Comparison of ENCODE assay signal across 8 cellular contexts in the genomic region with DNA sequence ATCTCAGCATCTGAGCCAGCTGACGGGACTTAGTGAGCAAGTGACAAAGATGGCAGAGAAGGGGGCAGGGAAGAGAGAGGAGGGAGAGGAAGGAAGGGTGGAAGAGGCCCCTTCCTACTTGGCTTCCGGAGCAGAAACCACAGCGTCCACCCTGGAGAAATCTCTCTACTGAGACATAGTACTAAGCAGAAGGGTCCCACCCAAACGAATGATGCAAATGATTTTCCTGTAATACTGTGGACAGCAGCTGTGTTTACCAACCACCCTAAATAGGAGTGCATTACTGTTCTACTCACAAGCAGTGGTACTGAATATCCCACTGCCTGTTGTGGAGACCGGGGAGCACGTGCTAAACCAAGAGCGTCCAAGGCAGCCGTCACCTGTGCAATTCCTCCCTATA. TPM values are rescaled to one million over a fixed set of nuclear protein-coding genes. Genes with fewer than 3 reads are reported as not detected.
A peak's percentile ranks its signal among the peaks of the same experiment; 100 is the strongest.
DNase-seq lines count a peak whose midpoint lies in the region; ATAC-seq, FAIRE-seq and TF ChIP-seq lines count a peak whose summit lies in the region.

No MANE protein-coding gene starts in this region.

- peak; percentile 51 for DNase-seq in MM.1S
- peak; percentile 77 for DNase-seq in cardiac septum (ENCODE audit: low spot score)
- DNase-seq in HTR-8/SVneo (ENCODE audit: insufficient read length, low spot score), result no peak
- DNase-seq in midbrain (lab: John Stamatoyannopoulos, UW), result no peak
- DNase-seq in stimulated activated naive CD4-positive, alpha-beta T cell (lab: John Stamatoyannopoulos, UW), result no peak
- no peak for DNase-seq in NCI-H510A treated with DMSO at 0.1 percent for 48 hours (lab: John Stamatoyannopoulos, UW)

- H3K9me3 ChIP-seq in DOHH2 (ENCODE audit: control insufficient read depth, insufficient read depth, low read length) (no peaks in the 10 kb centered on the region), MM.1S (replicated peaks; ENCODE audit: insufficient read depth, low read length) (no peaks in the 10 kb centered on the region)

- no peaks in the 10 kb centered on the region for H3F3A ChIP-seq in DOHH2 (ENCODE audit: control insufficient read depth, insufficient read depth)
- H3F3A ChIP-seq in MM.1S (ENCODE audit: insufficient read depth, low read length), result 0 out of 2 replicates have a peak, but pooled peaks cover 3% of the 10 kb centered on the region

- no peaks in the 10 kb centered on the region for H3K27me3 ChIP-seq in DOHH2 (ENCODE audit: control insufficient read depth, low read length)
- no peaks in the 10 kb centered on the region for H3K27me3 ChIP-seq in MM.1S (replicated peaks; ENCODE audit: insufficient read depth, low read length)

- H3K36me3 ChIP-seq in DOHH2 (ENCODE audit: control insufficient read depth, low read length) (no peaks in the 10 kb centered on the region), MM.1S (replicated peaks; ENCODE audit: insufficient read depth, low read length) (no peaks in the 10 kb centered on the region)

- peak overlapping the region; percentile 12; the same call in 1 of the 2 replicates for H2AFZ ChIP-seq in MM.1S (ENCODE audit: low read length)

- H3K4me2 ChIP-seq in DOHH2 (ENCODE audit: low read length), result peak overlapping the region; percentile 12
- peak overlapping the region; percentile 47 for H3K4me2 ChIP-seq in MM.1S (ENCODE audit: low read depth, low read length)

- H3K9me2 ChIP-seq in DOHH2 (replicated peaks; ENCODE audit: control insufficient read depth, low read length), result no peaks in the 10 kb centered on the region
- H3K9me2 ChIP-seq in MM.1S (replicated peaks; ENCODE audit: insufficient read depth, low read length), result no peaks in the 10 kb centered on the region

- H3K79me2 ChIP-seq in DOHH2 (ENCODE audit: control insufficient read depth, low read length) (no peaks in the 10 kb centered on the region), MM.1S (ENCODE audit: low read length) (no peaks in the 10 kb centered on the region)

- no peak overlapping the region for H3K9ac ChIP-seq in MM.1S (ENCODE audit: low read length)

- no peak for FAIRE-seq in HTR-8/SVneo (lab: Jason Lieb, UNC)

- H3K4me1 ChIP-seq in DOHH2 (ENCODE audit: control insufficient read depth, low read length) (peaks cover 14% of the 10 kb centered on the region), MM.1S (ENCODE audit: low read length) (0 out of 2 replicates have a peak, but pooled peaks cover 4% of the 10 kb centered on the region)

- TF ChIP-seq CTCF in DOHH2 (IDR thresholded peaks at IDR 0.05; ENCODE audit: low read depth, low read length, poor library complexity, severe bottlenecking), result no peak
- no peak for TF ChIP-seq CTCF in MM.1S (IDR thresholded peaks at IDR 0.05; ENCODE audit: low read length)

- H3K4me3 ChIP-seq in DOHH2 (ENCODE audit: low read length), result no peak overlapping the region
- peak overlapping the region; percentile 11; the same call in 1 of the 2 replicates for H3K4me3 ChIP-seq in MM.1S (ENCODE audit: low read length)

- no peak overlapping the region for H3K27ac ChIP-seq in DOHH2 (ENCODE audit: low read depth, low read length)
- H3K27ac ChIP-seq in MM.1S (ENCODE audit: low read length), result peak overlapping the region; percentile 47; the same call in 1 of the 2 replicates

- intact Hi-C loops in cardiac septum (cut with DNase I), result no loop called here

- peak; percentile 75 for ATAC-seq in GM21529 (IDR thresholded peaks at IDR 0.05; ENCODE audit: unreplicated experiment)

- H4K20me1 ChIP-seq in DOHH2 (ENCODE audit: control insufficient read depth, insufficient read depth, low read depth, low read length), result no peaks in the 10 kb centered on the region
- no peaks in the 10 kb centered on the region for H4K20me1 ChIP-seq in MM.1S (ENCODE audit: insufficient read depth, low read length)

RNA-seq across cellular contexts. Expression of a gene that starts 29.4 kb away (rescaled TPM):
- 0.08 TPM for total RNA-seq in cardiac septum

Comparison
In these comparisons a context has a peak if more than half of its experiments do, and no peak if none do; other contexts are left out.
1. DNase-seq: peak in MM.1S (single experiment) and cardiac septum (single experiment); none in HTR-8/SVneo (single experiment), midbrain (single experiment), stimulated activated naive CD4-positive, alpha-beta T cell (0 of 6) and NCI-H510A treated with DMSO at 0.1 percent for 48 hours (single experiment).